In genomic region chr10:70758757-70759514, GRCh38 we compare ENCODE assay signal across 8 cellular contexts. TPM values are rescaled to one million over a fixed set of nuclear protein-coding genes. Genes with fewer than 3 reads are reported as not detected.
DNase-seq lines count a peak whose midpoint lies in the region; ATAC-seq, FAIRE-seq and TF ChIP-seq lines count a peak whose summit lies in the region.

No MANE protein-coding gene starts in this region.

- H3K36me3 ChIP-seq in DND-41 (ENCODE audit: insufficient read depth, low read length) = no peaks in the 10 kb centered on the region

- H3K9me3 ChIP-seq in DND-41 (ENCODE audit: insufficient read depth, low read length, severe bottlenecking) = no peaks in the 10 kb centered on the region

- DNase-seq in DND-41 = peak; percentile 81
- DNase-seq in M059J (ENCODE audit: low read depth) = peak; percentile 69
- DNase-seq in activated naive CD4-positive, alpha-beta T cell treated with anti-CD3 and anti-CD28 coated beads for 36 hours = peak; percentile 84
- peak; percentile 70 for DNase-seq in glomerular visceral epithelial cell (ENCODE audit: extremely low spot score)
- peak; percentile 77 for DNase-seq in posterior vena cava (ENCODE audit: low spot score)
- peak; percentile 86 for DNase-seq in urothelium cell line (ENCODE audit: low spot score)

- peak; percentile 72 for ATAC-seq in DND-41 (ENCODE audit: insufficient read depth, low read depth)
- peak; percentile 82 for ATAC-seq in SK-N-SH treated with all-trans-retinoic acid at 6 μM for 48 hours
- ATAC-seq in GM18868 (IDR thresholded peaks at IDR 0.05; ENCODE audit: unreplicated experiment) = no peak

- H3K4me2 ChIP-seq in DND-41 (ENCODE audit: insufficient read depth, low read length) = no peak overlapping the region

- intact Hi-C loops in activated naive CD4-positive, alpha-beta T cell treated with anti-CD3 and anti-CD28 coated beads for 36 hours (cut with micrococcal nuclease) = loop anchor here (1.0 to 10.0 kb wide), 5 partner anchors 140 to 374 kb away; partner anchors contain the start of gene LRRC20
- intact Hi-C loops in posterior vena cava (cut with DNase I) = loop anchor here (5.0 to 10.0 kb wide), 3 partner anchors 207 to 284 kb away; partner anchors contain the start of gene PALD1 (in 1 of the 2)

- H3K36me3 Mint-ChIP-seq in activated naive CD4-positive, alpha-beta T cell treated with anti-CD3 and anti-CD28 coated beads for 36 hours (ENCODE audit: low read depth) = no peaks in the 10 kb centered on the region

- H2AFZ ChIP-seq in DND-41 (ENCODE audit: low read depth, low read length) = no peak overlapping the region; the same call in 1 of the 2 replicates

- CTCF ChIA-PET in activated naive CD4-positive, alpha-beta T cell treated with anti-CD3 and anti-CD28 coated beads for 36 hours (lab: Charles Lee) = interaction anchor here (0.6 to 3.1 kb wide), 25 partner anchors 8 to 1133 kb away, joined by 3 to 27 read pairs (median 3); no protein-coding TSS in a partner anchor

- H4K20me1 ChIP-seq in DND-41 (ENCODE audit: insufficient read depth, low read length) = no peaks in the 10 kb centered on the region

- no peak overlapping the region for H3K4me3 ChIP-seq in DND-41 (ENCODE audit: low read depth in 1 of 2, low read length in 2 of 2)

- H3K9ac ChIP-seq in DND-41 (ENCODE audit: low read depth, low read length) = no peak overlapping the region

- H3K27me3 Mint-ChIP-seq in activated naive CD4-positive, alpha-beta T cell treated with anti-CD3 and anti-CD28 coated beads for 36 hours (ENCODE audit: low read depth) = no peaks in the 10 kb centered on the region

- no peak overlapping the region for H3K4me3 Mint-ChIP-seq in activated naive CD4-positive, alpha-beta T cell treated with anti-CD3 and anti-CD28 coated beads for 36 hours

- no peaks in the 10 kb centered on the region for H3K27me3 ChIP-seq in DND-41 (ENCODE audit: insufficient read depth, low read length, poor library complexity)

- H3K79me2 ChIP-seq in DND-41 (ENCODE audit: insufficient read depth, low read length) = no peaks in the 10 kb centered on the region

- peak; percentile 85 for TF ChIP-seq CTCF in DND-41 (IDR thresholded peaks at IDR 0.05; ENCODE audit: borderline replicate concordance, extremely low read depth, low read length, poor library complexity, severe bottlenecking)

- H3K4me1 Mint-ChIP-seq in activated naive CD4-positive, alpha-beta T cell treated with anti-CD3 and anti-CD28 coated beads for 36 hours (ENCODE audit: low read depth) = peaks cover 7% of the 10 kb centered on the region

- H3K9me3 Mint-ChIP-seq in activated naive CD4-positive, alpha-beta T cell treated with anti-CD3 and anti-CD28 coated beads for 36 hours = no peaks in the 10 kb centered on the region

- H3K4me1 ChIP-seq in DND-41 (ENCODE audit: insufficient read depth, low read length) = peaks cover 27% of the 10 kb centered on the region

- H3K27ac ChIP-seq in DND-41 (ENCODE audit: low read length) = no peak overlapping the region

- no peak for FAIRE-seq in urothelium cell line (lab: Jason Lieb, UNC)

- no peak overlapping the region for H3K27ac Mint-ChIP-seq in activated naive CD4-positive, alpha-beta T cell treated with anti-CD3 and anti-CD28 coated beads for 36 hours

TF ChIP-seq in SK-N-SH treated with all-trans-retinoic acid at 6 μM for 48 hours, 23 proteins besides CTCF, POLR2A, EP300 and RAD21:
- TF ChIP-seq ISL1 (CRISPR knock-in tag; IDR thresholded peaks at IDR 0.05) = no peak
- TF ChIP-seq ZC3H10 (CRISPR knock-in tag; IDR thresholded peaks at IDR 0.05) = no peak
- TF ChIP-seq TOX (CRISPR knock-in tag; IDR thresholded peaks at IDR 0.05; ENCODE audit: borderline replicate concordance) = no peak
- no peak for TF ChIP-seq PPARA (CRISPR knock-in tag; IDR thresholded peaks at IDR 0.05; ENCODE audit: borderline replicate concordance)
- no peak for TF ChIP-seq TSHZ2 (CRISPR knock-in tag; IDR thresholded peaks at IDR 0.05)
- TF ChIP-seq ARNTL (CRISPR knock-in tag; IDR thresholded peaks at IDR 0.05; ENCODE audit: borderline replicate concordance, low read depth) = no peak

RNA-seq across cellular contexts. Expression of gene TBATA, which starts 26.2 kb away (rescaled TPM):
- total RNA-seq in M059J (2014; rRNA removed; shearing (Covaris generic)) = not detected in 2 replicates
- total RNA-seq in activated naive CD4-positive, alpha-beta T cell treated with anti-CD3 and anti-CD28 coated beads for 36 hours = not detected
- total RNA-seq in posterior vena cava = not detected

RNA-seq across cellular contexts. Expression of gene SGPL1, which starts 56.8 kb away (rescaled TPM):
- total RNA-seq in M059J (2014; rRNA removed; shearing (Covaris generic)) = 25.8 and 26.5 TPM in 2 replicates
- total RNA-seq in activated naive CD4-positive, alpha-beta T cell treated with anti-CD3 and anti-CD28 coated beads for 36 hours = 10 to 100 TPM; 14.8 to 17.2 TPM
- 10 to 100 TPM; 27.9 to 37.2 TPM for total RNA-seq in posterior vena cava
